8 cellular contexts compared by ENCODE assay signal in genomic region chr15:78930577-78931388, GRCh38. TPM values are rescaled to one million over a fixed set of nuclear protein-coding genes. Genes with fewer than 3 reads are reported as not detected.
DNase-seq lines count a peak whose midpoint lies in the region; ATAC-seq and TF ChIP-seq lines count a peak whose summit lies in the region.

No MANE protein-coding gene starts in this region.

- intact Hi-C loops in psoas muscle (cut with DNase I), result no loop called here
- intact Hi-C loops in lower leg skin (cut with DNase I; ENCODE audit: low total_unique reads), result no loop called here

- H3K27ac ChIP-seq in psoas muscle, result peak overlapping the region; percentile 74

- H3K36me3 ChIP-seq in psoas muscle (ENCODE audit: insufficient read depth in 1 of 2, low read depth in 1 of 2), result peaks cover 0 to 58% of the 10 kb centered on the region in 2 donors

- H3K27me3 ChIP-seq in psoas muscle (ENCODE audit: insufficient read depth in 3 of 3, low read length in 2 of 3), result no peaks in the 10 kb centered on the region

- TF ChIP-seq POLR2A in lower leg skin (IDR thresholded peaks at IDR 0.05), result no peak

- in situ Hi-C loops in GM13976 (cut with MboI; ENCODE audit: low sequenced_read_pairs, unreplicated experiment), result no loop called here

- WGBS in psoas muscle, 3 donors, result 55 to 68% (median 58%) methylated on average over 11 of the region's 11 CpGs
- WGBS in lower leg skin, 2 donors, result 46 to 54% methylated on average over 11 of the region's 11 CpGs

- H3K4me3 ChIP-seq in epithelial cell of esophagus (ENCODE audit: low read length), result no peak overlapping the region
- no peak overlapping the region for H3K4me3 ChIP-seq in psoas muscle
- H3K4me3 ChIP-seq in lower leg skin (ENCODE audit: low read depth, poor library complexity, severe bottlenecking), result no peak overlapping the region

- ATAC-seq in psoas muscle, result peak; percentile 82 to 90 (median 88)

- H3K4me1 ChIP-seq in psoas muscle, result peaks cover 12% of the 10 kb centered on the region

- no peaks in the 10 kb centered on the region for H3K9me3 ChIP-seq in psoas muscle

- TF ChIP-seq CTCF in epithelial cell of esophagus (IDR thresholded peaks at IDR 0.05; ENCODE audit: insufficient read depth, low read depth, low read length, missing control alignments) (no peak), psoas muscle (IDR thresholded peaks at IDR 0.05) (no peak), lower leg skin (IDR thresholded peaks at IDR 0.05) (no peak), GM13976 (IDR thresholded peaks at IDR 0.05; ENCODE audit: borderline replicate concordance, control extremely low read depth, extremely low read depth, insufficient read depth, missing control alignments) (no peak)

- peak; percentile 95 for DNase-seq in EH (ENCODE audit: low read depth)
- DNase-seq in NCI-H2196 treated with DMSO at 0.1 percent for 48 hours (lab: John Stamatoyannopoulos, UW; ENCODE audit: unreplicated experiment), result peak; percentile 41
- DNase-seq in epithelial cell of esophagus (ENCODE audit: low read depth), result peak; percentile 99
- peak; percentile 58 to 73 for DNase-seq in psoas muscle
- no peak for DNase-seq in activated CD4-positive, alpha-beta T cell treated with anti-CD3 and anti-CD28 coated beads, Interleukin-2, amount 50 U/mL, for 1 hour
- no peak for DNase-seq in NCI-H146 treated with DMSO at 0.1 percent for 48 hours (lab: John Stamatoyannopoulos, UW; ENCODE audit: unreplicated experiment)
- DNase-seq in lower leg skin (ENCODE audit: low spot score in 2 of 2), result no peak
- DNase-seq in GM13976 (ENCODE audit: low spot score), result no peak

RNA-seq across cellular contexts. Expression of gene CTSH, which starts 14.1 kb away (rescaled TPM):
- total RNA-seq in psoas muscle, result 10 to 100 TPM; 16.0 to 38.1 (median 28.0) TPM
- 10 to 100 TPM; 27.3 to 52.6 (median 29.7) TPM for polyA plus RNA-seq in psoas muscle
- total RNA-seq in lower leg skin, result 100 to 1,000 TPM; 213 to 518 (median 291) TPM

RNA-seq across cellular contexts. Expression of gene MORF4L1, which starts 58.1 kb away (rescaled TPM):
- 100 to 1,000 TPM; 262 to 357 (median 341) TPM for total RNA-seq in psoas muscle
- polyA plus RNA-seq in psoas muscle, result 100 to 1,000 TPM; 288 to 679 (median 327) TPM
- 100 to 1,000 TPM; 118 to 178 (median 141) TPM for total RNA-seq in lower leg skin

Comparison
In these comparisons a context has a peak if more than half of its experiments do, and no peak if none do; other contexts are left out.
1. DNase-seq: peak in EH (single experiment), NCI-H2196 treated with DMSO at 0.1 percent for 48 hours (single experiment), epithelial cell of esophagus (single experiment) and psoas muscle (2 of 2); none in activated CD4-positive, alpha-beta T cell treated with anti-CD3 and anti-CD28 coated beads, Interleukin-2, amount 50 U/mL, for 1 hour (single experiment), NCI-H146 treated with DMSO at 0.1 percent for 48 hours (single experiment), lower leg skin (0 of 2) and GM13976 (single experiment).
2. RNA of gene CTSH, which starts 14.1 kb away (total RNA-seq): 213 to 518 TPM in lower leg skin; 16.0 to 38.1 TPM in psoas muscle; every median in the first group is over 4 times any median in the second.